ENCODE assay signal across 14 cellular contexts in genomic region chr3:107962946-107963345, GRCh38.
A peak's percentile ranks its signal among the peaks of the same experiment; 100 is the strongest.
DNase-seq lines count a peak whose midpoint lies in the region; ATAC-seq, FAIRE-seq and TF ChIP-seq lines count a peak whose summit lies in the region.
"Had no signal": no experiment of that assay in that cellular context is flagged by ENCODE, and none has a peak within 500 bp of the region (broad histone marks: within the 10 kb centered on the region; RNA-seq: fewer than 3 reads in every experiment).

No MANE protein-coding gene starts in this region.

- H3K27me3 ChIP-seq in PC-3 (ENCODE audit: low read length): no peaks in the 10 kb centered on the region

- no peaks in the 10 kb centered on the region for H3K36me3 Mint-ChIP-seq in endothelial cell (ENCODE audit: low read depth, unreplicated experiment)
- H3K36me3 Mint-ChIP-seq: brain had no signal

- H3K27ac Mint-ChIP-seq in endothelial cell (ENCODE audit: unreplicated experiment): no peak overlapping the region
- H3K27ac Mint-ChIP-seq: CD4-positive, alpha-beta T cell; nephron progenitor cell had no signal

- H3K36me3 ChIP-seq in PC-3 (ENCODE audit: low read depth, low read length): no peaks in the 10 kb centered on the region

- no peaks in the 10 kb centered on the region for H4K20me1 ChIP-seq in PC-3 (ENCODE audit: low read length)

- no peak overlapping the region for H3K4me3 Mint-ChIP-seq in endothelial cell (ENCODE audit: unreplicated experiment)
- H3K4me3 Mint-ChIP-seq: brain; CD4-positive, alpha-beta T cell; nephron progenitor cell had no signal

- no peak overlapping the region for H3K4me3 ChIP-seq in PC-3 (ENCODE audit: low read length)
- no peak overlapping the region for H3K4me3 ChIP-seq in choroid plexus epithelial cell (ENCODE audit: low read depth, low read length)

- H3K9me3 ChIP-seq in PC-3 (ENCODE audit: low read length): no peaks in the 10 kb centered on the region

- peaks cover 3% of the 10 kb centered on the region for H3K27me3 Mint-ChIP-seq in endothelial cell (ENCODE audit: unreplicated experiment)
- H3K27me3 Mint-ChIP-seq: brain; CD4-positive, alpha-beta T cell had no signal

- no peaks in the 10 kb centered on the region for H3K79me2 ChIP-seq in PC-3 (ENCODE audit: low read length)

- no peaks in the 10 kb centered on the region for H3F3A ChIP-seq in PC-3 (ENCODE audit: low read length, unreplicated experiment)

- FAIRE-seq in GM12892 (lab: Jason Lieb, UNC): no peak

- H3K27ac ChIP-seq in PC-3 (ENCODE audit: low read length): no peak overlapping the region

- peaks cover 10% of the 10 kb centered on the region for H3K4me1 ChIP-seq in PC-3 (ENCODE audit: insufficient read depth, low read length)

- no TSS peak for BruUV-seq in PC-3 (replicated peaks; lab: Mats Ljungman, UMichigan)

- no peaks in the 10 kb centered on the region for H3K9me3 Mint-ChIP-seq in endothelial cell (ENCODE audit: unreplicated experiment)

- no peak for TF ChIP-seq POLR2A in GM12892 (IDR thresholded peaks at IDR 0.05; ENCODE audit: low read depth, low read length)

- CTCF ChIA-PET in PC-3 (lab: Charles Lee): no interaction called here

- DNase-seq in DMS53 treated with DMSO at 0.1 percent for 48 hours (lab: John Stamatoyannopoulos, UW; ENCODE audit: unreplicated experiment): peak; percentile 2
- DNase-seq in PC-3: peak; percentile 66
- peak; percentile 45 for DNase-seq in choroid plexus epithelial cell (ENCODE audit: low read depth)
- DNase-seq in lung microvascular endothelial cell (ENCODE audit: low read depth in 2 of 2): peak; percentile 80 to 82
- no peak for DNase-seq in endothelial cell (ENCODE audit: low spot score)
- no peak for DNase-seq in activated CD4-positive, alpha-beta T cell treated with anti-CD3 and anti-CD28 coated beads, Interleukin-2, amount 50 U/mL, for 1 hour
- DNase-seq in GM12892 (ENCODE audit: insufficient read length): no peak
- DNase-seq: activated CD4-positive, alpha-beta T cell treated with anti-CD3 and anti-CD28 coated beads for 1 hour; CD4-positive, alpha-beta T cell; NCI-H1105; NCI-H526; nephron progenitor cell had no signal

- ATAC-seq in PC-3: peak; percentile 89
- no peak for ATAC-seq in GM18511 (IDR thresholded peaks at IDR 0.05; ENCODE audit: unreplicated experiment)

- intact Hi-C loops in PC-3 (cut with micrococcal nuclease): no loop called here

- no peaks in the 10 kb centered on the region for H3K9me2 ChIP-seq in PC-3 (replicated peaks; ENCODE audit: low read length)

- POLR2A ChIA-PET in PC-3 (lab: Charles Lee; ENCODE audit: unreplicated experiment): no interaction called here

- peak overlapping the region; percentile 11; the same call in 1 of the 2 replicates for H3K9ac ChIP-seq in PC-3 (ENCODE audit: low read length)

- H2AFZ ChIP-seq in PC-3 (ENCODE audit: low read length): peak overlapping the region; percentile 57

- TF ChIP-seq CTCF in PC-3 (conservative IDR thresholded peaks at IDR 0.05; ENCODE audit: low read depth, low read length) (no peak), choroid plexus epithelial cell (conservative IDR thresholded peaks at IDR 0.05; ENCODE audit: low read depth, low read length) (no peak), endothelial cell (IDR thresholded peaks at IDR 0.05; ENCODE audit: unreplicated experiment) (no peak)

- peak overlapping the region; percentile 17; the same call in 1 of the 2 replicates for H3K4me2 ChIP-seq in PC-3 (ENCODE audit: low read length)

- peaks cover 16% of the 10 kb centered on the region for H3K4me1 Mint-ChIP-seq in endothelial cell (ENCODE audit: unreplicated experiment)

Comparison
In these comparisons a context has a peak if more than half of its experiments do, and no peak if none do; other contexts are left out.
1. DNase-seq: peak in DMS53 treated with DMSO at 0.1 percent for 48 hours (single experiment), PC-3 (single experiment), choroid plexus epithelial cell (single experiment) and lung microvascular endothelial cell (2 of 2); none in endothelial cell (single experiment), activated CD4-positive, alpha-beta T cell treated with anti-CD3 and anti-CD28 coated beads, Interleukin-2, amount 50 U/mL, for 1 hour (single experiment) and GM12892 (single experiment).